24 cellular contexts compared by ENCODE assay signal in genomic region chr7:92653136-92653535, GRCh38.
A peak's percentile ranks its signal among the peaks of the same experiment; 100 is the strongest.
DNase-seq lines count a peak whose midpoint lies in the region; ATAC-seq and TF ChIP-seq lines count a peak whose summit lies in the region.
"Had no signal": no experiment of that assay in that cellular context is flagged by ENCODE, and none has a peak within 500 bp of the region (broad histone marks: within the 10 kb centered on the region; RNA-seq: fewer than 3 reads in every experiment).

No MANE protein-coding gene starts in this region.

- no peaks in the 10 kb centered on the region for H3K9me3 ChIP-seq in ascending aorta
- H3K9me3 ChIP-seq: body of pancreas had no signal

- no peaks in the 10 kb centered on the region for H3K9me3 Mint-ChIP-seq in activated T-cell treated with anti-CD3 and anti-CD28 coated beads, Interleukin-2, amount 50 U/mL, for 72 hours
- no peaks in the 10 kb centered on the region for H3K9me3 Mint-ChIP-seq in activated naive CD8-positive, alpha-beta T cell (ENCODE audit: low read depth)
- H3K9me3 Mint-ChIP-seq in neural crest cell: no peaks in the 10 kb centered on the region
- H3K9me3 Mint-ChIP-seq: naive thymus-derived CD8-positive, alpha-beta T cell had no signal

- H3K27me3 ChIP-seq in ascending aorta: no peaks in the 10 kb centered on the region
- H3K27me3 ChIP-seq: body of pancreas had no signal

- no peak overlapping the region for H3K4me3 ChIP-seq in ascending aorta
- H3K4me3 ChIP-seq: body of pancreas had no signal

- DNase-seq in activated T-cell treated with anti-CD3 and anti-CD28 coated beads, Interleukin-2, amount 50 U/mL, for 72 hours: no peak
- no peak for DNase-seq in activated T-cell treated with anti-CD3 and anti-CD28 coated beads, Interleukin-2, amount 50 U/mL, for 1 hour
- DNase-seq in HT-29 (ENCODE audit: low spot score): peak; percentile 22
- no peak for DNase-seq in neural crest cell (ENCODE audit: low read depth, low spot score)
- no peak for DNase-seq in ascending aorta (ENCODE audit: low spot score in 2 of 2)
- no peak for DNase-seq in stimulated activated CD4-positive, alpha-beta T cell treated with anti-CD3 and anti-CD28 coated beads, Interleukin-12 subunit alpha, Interleukin-12 subunit beta, amount 100 ng/mL, for 4 hours
- DNase-seq: activated CD4-positive, CD25-positive, alpha-beta regulatory T cell; activated CD8-positive, alpha-beta memory T cell treated with anti-CD3 and anti-CD28 coated beads for 24 hours; body of pancreas; DMS153; GDM1; left ventricle myocardium superior; naive thymus-derived CD8-positive, alpha-beta T cell; NCI-H1092 treated with DMSO at 0.1 percent for 48 hours; NCI-H187; NCI-H2171 treated with DMSO at 0.1 percent for 48 hours; NCI-H524 treated with DMSO at 0.1 percent for 48 hours; retina; SHP77 treated with DMSO at 0.1 percent for 48 hours; small intestine; stimulated activated CD4-positive, alpha-beta T cell treated with anti-CD3 and anti-CD28 coated beads, Interleukin-2, amount 100 ng/mL, for 24 hours; substantia nigra had no signal

- no peak overlapping the region for H3K27ac ChIP-seq in ascending aorta
- H3K27ac ChIP-seq: body of pancreas had no signal

- H3K4me1 Mint-ChIP-seq in activated T-cell treated with anti-CD3 and anti-CD28 coated beads, Interleukin-2, amount 50 U/mL, for 72 hours (ENCODE audit: low read depth): peaks cover 71% of the 10 kb centered on the region
- peaks cover 52% of the 10 kb centered on the region for H3K4me1 Mint-ChIP-seq in activated naive CD8-positive, alpha-beta T cell (ENCODE audit: low read depth)
- H3K4me1 Mint-ChIP-seq in neural crest cell: no peaks in the 10 kb centered on the region

- H3K36me3 ChIP-seq in ascending aorta: no peaks in the 10 kb centered on the region

- no peaks in the 10 kb centered on the region for H3K4me1 ChIP-seq in ascending aorta

- peak overlapping the region; percentile 9 to 10 for H3K4me3 Mint-ChIP-seq in activated T-cell treated with anti-CD3 and anti-CD28 coated beads, Interleukin-2, amount 50 U/mL, for 72 hours
- H3K4me3 Mint-ChIP-seq in activated naive CD8-positive, alpha-beta T cell: no peak overlapping the region
- H3K4me3 Mint-ChIP-seq in neural crest cell: no peak overlapping the region
- H3K4me3 Mint-ChIP-seq: naive thymus-derived CD8-positive, alpha-beta T cell had no signal

- peak overlapping the region; percentile 3 for H3K27ac Mint-ChIP-seq in activated T-cell treated with anti-CD3 and anti-CD28 coated beads, Interleukin-2, amount 50 U/mL, for 72 hours
- H3K27ac Mint-ChIP-seq in activated naive CD8-positive, alpha-beta T cell: peak overlapping the region; percentile 47
- peak overlapping the region; percentile 13 for H3K27ac Mint-ChIP-seq in neural crest cell (ENCODE audit: unreplicated experiment)

- intact Hi-C loops in ascending aorta (cut with DNase I): no loop called here

- ATAC-seq in activated T-cell treated with anti-CD3 and anti-CD28 coated beads, Interleukin-2, amount 50 U/mL, for 72 hours (replicated peaks in 1 of 2): no peak
- no peak for ATAC-seq in GM19351 (IDR thresholded peaks at IDR 0.05; ENCODE audit: unreplicated experiment)
- ATAC-seq: body of pancreas; left ventricle myocardium superior; naive thymus-derived CD8-positive, alpha-beta T cell had no signal

- TF ChIP-seq CTCF in neural crest cell (conservative IDR thresholded peaks at IDR 0.05) (no peak), ascending aorta (IDR thresholded peaks at IDR 0.05) (no peak)

- no peaks in the 10 kb centered on the region for H3K27me3 Mint-ChIP-seq in activated T-cell treated with anti-CD3 and anti-CD28 coated beads, Interleukin-2, amount 50 U/mL, for 72 hours (ENCODE audit: low read depth)
- no peaks in the 10 kb centered on the region for H3K27me3 Mint-ChIP-seq in activated naive CD8-positive, alpha-beta T cell
- no peaks in the 10 kb centered on the region for H3K27me3 Mint-ChIP-seq in neural crest cell (ENCODE audit: low read depth)
- H3K27me3 Mint-ChIP-seq: naive thymus-derived CD8-positive, alpha-beta T cell had no signal

- peaks cover 10 to 35% of the 10 kb centered on the region in 2 donors for H3K36me3 Mint-ChIP-seq in activated T-cell treated with anti-CD3 and anti-CD28 coated beads, Interleukin-2, amount 50 U/mL, for 72 hours (ENCODE audit: insufficient read depth in 2 of 2)
- peaks cover 28% of the 10 kb centered on the region for H3K36me3 Mint-ChIP-seq in activated naive CD8-positive, alpha-beta T cell
- H3K36me3 Mint-ChIP-seq in neural crest cell (ENCODE audit: low read depth): no peaks in the 10 kb centered on the region

Comparison
In these comparisons a context has a peak if more than half of its experiments do, and no peak if none do; other contexts are left out.
1. H3K4me3 Mint-ChIP-seq: peak in activated T-cell treated with anti-CD3 and anti-CD28 coated beads, Interleukin-2, amount 50 U/mL, for 72 hours (2 of 2); none in activated naive CD8-positive, alpha-beta T cell (single experiment) and neural crest cell (single experiment).
2. Peak in every context shown above with its lines, with median percentiles within 50 percentile points of each other: H3K27ac Mint-ChIP-seq.